Comparison of ENCODE assay signal across 9 cellular contexts in genomic region chr5:16937023-16937379, GRCh38. TPM values are rescaled to one million over a fixed set of nuclear protein-coding genes. Genes with fewer than 3 reads are reported as not detected.
DNase-seq lines count a peak whose midpoint lies in the region; ATAC-seq and TF ChIP-seq lines count a peak whose summit lies in the region.
"Had no signal": no experiment of that assay in that cellular context is flagged by ENCODE, and none has a peak within 500 bp of the region (broad histone marks: within the 10 kb centered on the region; RNA-seq: fewer than 3 reads in every experiment).

No MANE protein-coding gene starts in this region.

- H3K27ac ChIP-seq in foreskin keratinocyte, result peak overlapping the region; percentile 91

- H3K4me3 ChIP-seq in skeletal muscle cell (ENCODE audit: low read depth, low read length), result peak overlapping the region; percentile 84

- peaks cover 13% of the 10 kb centered on the region for H3K4me1 ChIP-seq in foreskin keratinocyte

- DNase-seq in NCI-H1417 (lab: John Stamatoyannopoulos, UW) (peak; percentile 52 to 81 (median 71)), NCI-H1417 treated with DMSO at 0.1 percent for 48 hours (lab: John Stamatoyannopoulos, UW) (no peak), RKO (ENCODE audit: low spot score) (peak; percentile 49), foreskin keratinocyte (peak; percentile 66 to 83), skeletal muscle cell (ENCODE audit: low read depth) (no peak), NAMALWA (ENCODE audit: low spot score) (no peak)
- DNase-seq: 8988T had no signal

- TF ChIP-seq CTCF in foreskin keratinocyte (conservative IDR thresholded peaks at IDR 0.05), result no peak

- peak; percentile 72 for ATAC-seq in foreskin keratinocyte
- no peak for ATAC-seq in GM21390 (IDR thresholded peaks at IDR 0.05; ENCODE audit: unreplicated experiment)
- ATAC-seq in GM19395 (IDR thresholded peaks at IDR 0.05; ENCODE audit: unreplicated experiment), result no peak

- no peaks in the 10 kb centered on the region for H3K27me3 ChIP-seq in foreskin keratinocyte

RNA-seq across cellular contexts. Expression of gene MYO10, which starts 0.9 kb away (rescaled TPM):
- 57.7 and 62.5 TPM in 2 replicates for total RNA-seq in foreskin keratinocyte
- polyA plus RNA-seq in foreskin keratinocyte, result 11.2 and 11.5 TPM in 2 replicates

Comparison
In these comparisons a context has a peak if more than half of its experiments do, and no peak if none do; other contexts are left out.
1. DNase-seq: peak in NCI-H1417 (3 of 3), RKO (single experiment) and foreskin keratinocyte (2 of 2); none in NCI-H1417 treated with DMSO at 0.1 percent for 48 hours (single experiment), skeletal muscle cell (single experiment) and NAMALWA (single experiment).